2 cellular contexts compared by ENCODE assay signal in the genomic region with DNA sequence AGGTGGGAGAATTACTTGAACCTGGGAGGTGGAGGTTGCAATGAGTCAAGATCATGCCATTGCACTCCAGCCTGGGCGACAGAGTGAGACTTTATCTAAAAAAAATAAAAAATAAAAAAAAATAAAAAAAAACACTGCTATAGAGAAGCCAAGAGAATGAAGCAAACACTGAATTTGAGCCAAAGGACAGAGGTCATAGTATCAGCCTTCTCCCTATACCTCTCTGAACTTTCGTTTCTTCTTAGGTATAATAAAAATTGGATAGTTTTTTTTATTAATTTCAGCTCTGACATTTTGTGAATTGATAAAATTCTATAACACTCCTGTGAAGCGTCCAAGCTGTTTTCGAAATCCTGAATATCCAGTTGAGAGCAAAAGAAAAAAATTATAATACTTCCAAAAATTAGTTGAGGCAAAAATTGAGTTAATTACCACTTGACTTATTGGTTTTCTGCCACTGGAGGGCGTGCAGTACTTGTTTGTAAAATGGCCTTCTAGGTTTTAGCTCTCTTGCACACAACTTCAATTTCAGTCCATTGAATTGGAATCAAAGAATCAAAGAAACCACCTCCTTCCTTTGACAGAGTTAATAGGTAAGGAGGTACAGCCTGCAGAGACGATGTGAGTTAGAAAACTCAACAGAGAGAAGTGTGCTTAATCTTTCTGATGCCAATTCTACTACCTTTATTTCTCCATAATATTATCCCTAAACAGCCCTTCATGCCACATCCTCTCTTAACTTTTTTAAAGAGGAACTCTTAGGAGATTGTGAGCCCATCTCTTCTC.
TF ChIP-seq lines count a peak whose summit lies in the region.

No MANE protein-coding gene starts in this region.

TF ChIP-seq in A549, 52 proteins besides CTCF, POLR2A, EP300 and RAD21:
- TF ChIP-seq CEBPB (IDR thresholded peaks at IDR 0.05) (no peak), RCOR1 (IDR thresholded peaks at IDR 0.05; ENCODE audit: low read depth, low read length) (no peak), ZC3H11A (IDR thresholded peaks at IDR 0.05) (no peak), EHMT2 (IDR thresholded peaks at IDR 0.05; ENCODE audit: low read depth) (no peak), REST (IDR thresholded peaks at IDR 0.05) (no peak), SMC3 (IDR thresholded peaks at IDR 0.05) (peak; percentile 99), NFE2L2 (conservative IDR thresholded peaks at IDR 0.05; ENCODE audit: low read length) (no peak), RNF2 (IDR thresholded peaks at IDR 0.05; ENCODE audit: borderline replicate concordance, low read depth) (no peak)
- TF ChIP-seq, protein P1, sequence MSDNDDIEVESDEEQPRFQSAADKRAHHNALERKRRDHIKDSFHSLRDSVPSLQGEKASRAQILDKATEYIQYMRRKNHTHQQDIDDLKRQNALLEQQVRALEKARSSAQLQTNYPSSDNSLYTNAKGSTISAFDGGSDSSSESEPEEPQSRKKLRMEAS (IDR thresholded peaks at IDR 0.05), result no peak

TF ChIP-seq in IMR-90, 13 proteins besides CTCF, POLR2A, EP300 and RAD21:
- TF ChIP-seq FOS (IDR thresholded peaks at IDR 0.05; ENCODE audit: low read depth, low read length), result no peak
- no peak for TF ChIP-seq BHLHE40 (IDR thresholded peaks at IDR 0.05; ENCODE audit: low read depth, low read length)
- peak; percentile 99 for TF ChIP-seq SMC3 (IDR thresholded peaks at IDR 0.05; ENCODE audit: low read depth, low read length)
- TF ChIP-seq RCOR1 (IDR thresholded peaks at IDR 0.05; ENCODE audit: insufficient replicate concordance, low read length), result no peak
- TF ChIP-seq MAZ (IDR thresholded peaks at IDR 0.05; ENCODE audit: borderline replicate concordance, low read depth, low read length), result no peak
